In genomic region chr13:94188173-94188869, GRCh38 we compare ENCODE assay signal across 17 cellular contexts.
DNase-seq lines count a peak whose midpoint lies in the region; ATAC-seq and TF ChIP-seq lines count a peak whose summit lies in the region.
"Had no signal": no experiment of that assay in that cellular context is flagged by ENCODE, and none has a peak within 500 bp of the region (broad histone marks: within the 10 kb centered on the region; RNA-seq: fewer than 3 reads in every experiment).

No MANE protein-coding gene starts in this region.

- no peak for TF ChIP-seq CTCF in HEK293 (tag by site-specific recombination; IDR thresholded peaks at IDR 0.05)

- ATAC-seq in sciatic nerve (peak; percentile 17), GM18868 (IDR thresholded peaks at IDR 0.05; ENCODE audit: unreplicated experiment) (no peak)
- ATAC-seq: Panc1, Right ventricle myocardium inferior had no signal

- intact Hi-C loops in sciatic nerve (cut with DNase I), result no loop called here

- no peak overlapping the region for H3K27ac ChIP-seq in HEK293 (ENCODE audit: extremely low read depth, low read depth, low read length)

- H3K27me3 ChIP-seq in NT2/D1 (ENCODE audit: insufficient read depth, insufficient read length), result no peaks in the 10 kb centered on the region

- DNase-seq in NT2/D1 (ENCODE audit: low read depth, low spot score) (peak; percentile 18), iPS DF 19.7 (ENCODE audit: low read depth, low spot score) (peak; percentile 17), sciatic nerve (ENCODE audit: low spot score) (no peak), GM19240 (ENCODE audit: insufficient read length, low spot score) (no peak), GM03348 (ENCODE audit: low spot score) (no peak)
- DNase-seq in activated CD8-positive, alpha-beta memory T cell treated with anti-CD3 and anti-CD28 coated beads, Interleukin-2, amount 50 U/mL, for 48 hours, result no peak
- DNase-seq: CD4-positive, CD25-positive, alpha-beta regulatory T cell; DMS53; HFFc6; Kasumi-1; NCI-H187 treated with DMSO at 0.1 percent for 48 hours; NCI-H345; NCI-H526 had no signal

- POLR2A ChIA-PET in HEK293 (lab: Yijun Ruan, JAX), result no interaction called here

- H3K36me3 ChIP-seq in HEK293 (ENCODE audit: control insufficient read depth in 2 of 2, insufficient read depth in 1 of 2, low read length in 2 of 2) (no peaks in the 10 kb centered on the region), NT2/D1 (ENCODE audit: insufficient read depth, insufficient read length, low read length) (no peaks in the 10 kb centered on the region)

- no peak overlapping the region for H3K4me3 ChIP-seq in HEK293 (ENCODE audit: low read depth, low read length)
- no peak overlapping the region for H3K4me3 ChIP-seq in NT2/D1 (ENCODE audit: insufficient read length, low read depth)

- CTCF ChIA-PET in HEK293 (lab: Yijun Ruan, JAX), result interaction anchor here (0.5 kb wide), 1 partner anchor 277 kb away, joined by 5 read pairs; no protein-coding TSS in a partner anchor

- H3K9me3 ChIP-seq in HEK293 (ENCODE audit: control insufficient read depth, insufficient read depth, low read depth, low read length), result no peaks in the 10 kb centered on the region
- H3K9me3 ChIP-seq in NT2/D1 (ENCODE audit: insufficient read depth, low read length), result no peaks in the 10 kb centered on the region

- H3K9ac ChIP-seq in NT2/D1 (ENCODE audit: insufficient read length, low read depth), result no peak overlapping the region

- H3K4me1 ChIP-seq in HEK293 (ENCODE audit: control insufficient read depth, insufficient read depth, low read length), result no peaks in the 10 kb centered on the region
- no peaks in the 10 kb centered on the region for H3K4me1 ChIP-seq in NT2/D1 (ENCODE audit: insufficient read depth, insufficient read length)

TF ChIP-seq in HEK293, 187 proteins besides CTCF, POLR2A, EP300 and RAD21:
- no peak for TF ChIP-seq ZFP41 (tag by site-specific recombination; IDR thresholded peaks at IDR 0.05; ENCODE audit: borderline replicate concordance)
- TF ChIP-seq ZNF341 (tag by site-specific recombination; IDR thresholded peaks at IDR 0.05; ENCODE audit: low read depth), result 0 out of 2 replicates have a peak, but pooled peaks have one; percentile 28

Comparison
In these comparisons a context has a peak if more than half of its experiments do, and no peak if none do; other contexts are left out.
1. DNase-seq: peak in NT2/D1 (single experiment) and iPS DF 19.7 (single experiment); none in sciatic nerve (single experiment), activated CD8-positive, alpha-beta memory T cell treated with anti-CD3 and anti-CD28 coated beads, Interleukin-2, amount 50 U/mL, for 48 hours (single experiment), GM19240 (single experiment) and GM03348 (single experiment).